Comparison of ENCODE assay signal across 23 cellular contexts in the genomic region with DNA sequence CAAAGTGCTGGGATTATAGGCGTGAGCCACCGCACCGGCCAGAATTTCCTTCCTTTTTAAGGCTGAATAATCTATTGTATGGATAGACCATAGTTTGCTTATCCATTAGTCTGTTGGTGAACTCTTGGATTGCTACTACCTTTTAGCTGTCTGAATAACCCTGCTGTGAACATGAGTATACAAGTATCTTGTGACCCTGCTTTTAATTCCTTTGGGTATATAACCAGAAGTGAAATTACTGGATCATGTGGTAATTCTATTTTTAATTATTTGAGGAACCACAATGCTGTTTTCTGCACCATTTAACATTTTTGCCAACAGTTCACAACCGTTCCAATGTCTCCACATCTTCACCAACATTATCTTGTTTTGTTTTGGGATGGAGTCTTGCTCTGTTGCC. TPM values are rescaled to one million over a fixed set of nuclear protein-coding genes. Genes with fewer than 3 reads are reported as not detected.
"Had no signal": no experiment of that assay in that cellular context is flagged by ENCODE, and none has a peak within 500 bp of the region (broad histone marks: within the 10 kb centered on the region; RNA-seq: fewer than 3 reads in every experiment).

No MANE protein-coding gene starts in this region.

- H3K9me3 Mint-ChIP-seq: activated CD4-positive, alpha-beta T cell treated with anti-CD3 and anti-CD28 coated beads, Interleukin-2, amount 10 ng/mL, durations not matched to agents 7 days and 5 days; activated naive CD4-positive, alpha-beta T cell treated with anti-CD3 and anti-CD28 coated beads, Interleukin-2, amount 10 ng/mL, durations not matched to agents 7 days and 5 days; activated naive CD8-positive, alpha-beta T cell treated with anti-CD3 and anti-CD28 coated beads, Interleukin-2, amount 50 U/mL, for 24 hours; immature natural killer cell; natural killer cell had no signal

- H3K9me3 ChIP-seq: esophagus muscularis mucosa, heart right ventricle, pancreas, sigmoid colon, tibial nerve, vagina had no signal

- H3K27ac ChIP-seq: brain microvascular endothelial cell, esophagus muscularis mucosa, heart right ventricle, pancreas, tibial nerve, vagina had no signal

- H3K36me3 ChIP-seq: pancreas had no signal

- H3K4me3 ChIP-seq: esophagus muscularis mucosa, heart right ventricle, pancreas, sigmoid colon, tibial nerve, vagina had no signal

- H3K27ac Mint-ChIP-seq: activated CD4-positive, alpha-beta T cell treated with anti-CD3 and anti-CD28 coated beads, Interleukin-2, amount 10 ng/mL, durations not matched to agents 7 days and 5 days; activated naive CD4-positive, alpha-beta T cell treated with anti-CD3 and anti-CD28 coated beads, Interleukin-2, amount 10 ng/mL, durations not matched to agents 7 days and 5 days; activated naive CD8-positive, alpha-beta T cell treated with anti-CD3 and anti-CD28 coated beads, Interleukin-2, amount 50 U/mL, for 24 hours; natural killer cell had no signal

- ATAC-seq: activated naive CD8-positive, alpha-beta T cell treated with anti-CD3 and anti-CD28 coated beads, Interleukin-2, amount 50 U/mL, for 24 hours; natural killer cell; stimulated activated naive CD8-positive, alpha-beta T cell treated with anti-CD3 and anti-CD28 coated beads, Interleukin-15, Interleukin-2, amounts not matched to agents 100 U/mL and 50 U/mL, for 24 hours had no signal

- H3K36me3 Mint-ChIP-seq: natural killer cell had no signal

- H3K4me3 Mint-ChIP-seq: activated CD4-positive, alpha-beta T cell treated with anti-CD3 and anti-CD28 coated beads, Interleukin-2, amount 10 ng/mL, durations not matched to agents 7 days and 5 days; activated naive CD4-positive, alpha-beta T cell treated with anti-CD3 and anti-CD28 coated beads, Interleukin-2, amount 10 ng/mL, durations not matched to agents 7 days and 5 days; activated naive CD8-positive, alpha-beta T cell treated with anti-CD3 and anti-CD28 coated beads, Interleukin-2, amount 50 U/mL, for 24 hours; immature natural killer cell; natural killer cell had no signal

- H3K27me3 ChIP-seq: brain microvascular endothelial cell, pancreas, vagina had no signal

- DNase-seq: activated CD4-positive, alpha-beta T cell treated with anti-CD3 and anti-CD28 coated beads, Interleukin-2, amount 10 ng/mL, durations not matched to agents 7 days and 5 days; activated CD8-positive, alpha-beta memory T cell treated with anti-CD3 and anti-CD28 coated beads for 24 hours; activated CD8-positive, alpha-beta memory T cell treated with anti-CD3 and anti-CD28 coated beads, Interleukin-2, amount 50 U/mL, for 48 hours; activated effector memory CD4-positive, alpha-beta T cell treated with Interleukin-2 at 50 U/mL for 16 hours; activated naive CD4-positive, alpha-beta T cell treated with anti-CD3 and anti-CD28 coated beads, Interleukin-2, amount 10 ng/mL, durations not matched to agents 7 days and 5 days; activated naive CD8-positive, alpha-beta T cell treated with anti-CD3 and anti-CD28 coated beads, Interleukin-2, amount 50 U/mL, for 24 hours; activated T-cell treated with anti-CD3 and anti-CD28 coated beads, Interleukin-2, amount 50 U/mL, for 48 hours; brain microvascular endothelial cell; central memory CD4-positive, alpha-beta T cell; heart right ventricle; immature natural killer cell; kidney glomerular epithelial cell; mesendoderm; natural killer cell; pancreas; sigmoid colon; stimulated activated naive CD8-positive, alpha-beta T cell treated with anti-CD3 and anti-CD28 coated beads, Interleukin-15, Interleukin-2, amounts not matched to agents 100 U/mL and 50 U/mL, for 24 hours; substantia nigra; T-helper 9 cell had no signal

RNA-seq across cellular contexts. Expression of a gene that starts 4.6 kb away (rescaled TPM):
- total RNA-seq: vagina had no signal
- polyA plus RNA-seq: aorta, immature natural killer cell, pancreas had no signal
